In the genomic region with DNA sequence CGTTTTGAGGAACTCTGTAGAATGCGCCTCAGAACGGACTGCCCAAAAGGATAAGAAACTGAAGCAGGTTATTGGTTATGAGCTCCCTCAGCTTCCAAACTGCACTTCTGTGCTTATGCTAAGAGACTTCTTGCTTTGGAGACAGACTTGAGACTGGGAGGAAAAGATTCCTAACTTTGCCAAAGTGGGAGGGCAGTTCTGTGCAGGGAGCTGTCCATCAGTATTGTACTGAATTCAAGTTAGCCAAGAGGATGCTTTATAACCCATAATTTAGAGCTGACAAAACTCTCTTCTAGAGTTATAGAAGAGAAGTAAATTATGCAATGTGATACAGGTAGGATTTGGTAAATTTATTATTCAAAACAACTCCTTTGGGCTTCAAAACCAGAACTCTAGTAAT, we compare ENCODE assay signal across 20 cellular contexts.
DNase-seq lines count a peak whose midpoint lies in the region; ATAC-seq and TF ChIP-seq lines count a peak whose summit lies in the region.
"Had no signal": no experiment of that assay in that cellular context is flagged by ENCODE, and none has a peak within 500 bp of the region (broad histone marks: within the 10 kb centered on the region; RNA-seq: fewer than 3 reads in every experiment).

No MANE protein-coding gene starts in this region.

- no peak overlapping the region for H3K4me3 ChIP-seq in testis

- TF ChIP-seq CTCF in testis (IDR thresholded peaks at IDR 0.05), result no peak

- no peak overlapping the region for H3K4me3 Mint-ChIP-seq in activated naive CD4-positive, alpha-beta T cell treated with anti-CD3 and anti-CD28 coated beads, Interleukin-2, amount 10 ng/mL, durations not matched to agents 7 days and 5 days
- H3K4me3 Mint-ChIP-seq in effector memory CD8-positive, alpha-beta T cell, result no peak overlapping the region
- H3K4me3 Mint-ChIP-seq: natural killer cell; stimulated activated naive CD8-positive, alpha-beta T cell treated with anti-CD3 and anti-CD28 coated beads, Interleukin-15, Interleukin-2, amounts not matched to agents 100 ng/mL and 50 ng/mL, for 24 hours had no signal

- no peaks in the 10 kb centered on the region for H3K36me3 ChIP-seq in testis (ENCODE audit: low read depth, missing control alignments)

- CTCF ChIA-PET in activated naive CD4-positive, alpha-beta T cell treated with anti-CD3 and anti-CD28 coated beads, Interleukin-2, amount 10 ng/mL, durations not matched to agents 7 days and 5 days (lab: Charles Lee), result no interaction called here

- H3K9me3 ChIP-seq in testis, result no peaks in the 10 kb centered on the region

- DNase-seq in A172 (ENCODE audit: low spot score) (peak; percentile 23), M059J (ENCODE audit: low read depth) (peak; percentile 1), astrocyte of the hippocampus (ENCODE audit: low read depth, low spot score) (peak; percentile 72), iPS-NIHi7 (ENCODE audit: extremely low spot score) (peak; percentile 18), testis (no peak), H4 (ENCODE audit: low spot score) (no peak)
- no peak for DNase-seq in activated naive CD4-positive, alpha-beta T cell treated with anti-CD3 and anti-CD28 coated beads, Interleukin-2, amount 10 ng/mL, durations not matched to agents 7 days and 5 days
- no peak for DNase-seq in effector memory CD8-positive, alpha-beta T cell
- DNase-seq: activated CD4-positive, alpha-beta T cell treated with anti-CD3 and anti-CD28 coated beads, Interleukin-2, amount 50 U/mL, for 1 hour; activated CD8-positive, alpha-beta memory T cell treated with anti-CD3 and anti-CD28 coated beads, Interleukin-2, amount 50 U/mL, for 48 hours; activated gamma-delta T cell; C1 segment of cervical spinal cord; GDM1; HCEC 1CT; hippocampal formation; natural killer cell; NCI-H1694 treated with DMSO at 0.1 percent for 48 hours; NCI-H2227 treated with DMSO at 0.1 percent for 48 hours; trophoblast cell had no signal

- no peak overlapping the region for H3K27ac Mint-ChIP-seq in activated naive CD4-positive, alpha-beta T cell treated with anti-CD3 and anti-CD28 coated beads, Interleukin-2, amount 10 ng/mL, durations not matched to agents 7 days and 5 days
- no peak overlapping the region for H3K27ac Mint-ChIP-seq in effector memory CD8-positive, alpha-beta T cell
- H3K27ac Mint-ChIP-seq: natural killer cell; stimulated activated naive CD8-positive, alpha-beta T cell treated with anti-CD3 and anti-CD28 coated beads, Interleukin-15, Interleukin-2, amounts not matched to agents 100 ng/mL and 50 ng/mL, for 24 hours had no signal

- H3K9me3 Mint-ChIP-seq in activated naive CD4-positive, alpha-beta T cell treated with anti-CD3 and anti-CD28 coated beads, Interleukin-2, amount 10 ng/mL, durations not matched to agents 7 days and 5 days, result peaks cover 8% of the 10 kb centered on the region
- H3K9me3 Mint-ChIP-seq in effector memory CD8-positive, alpha-beta T cell, result peaks cover 0 to 5% of the 10 kb centered on the region in 2 donors

- H3K27ac ChIP-seq in testis, result no peak overlapping the region

- no peaks in the 10 kb centered on the region for H3K4me1 Mint-ChIP-seq in activated naive CD4-positive, alpha-beta T cell treated with anti-CD3 and anti-CD28 coated beads, Interleukin-2, amount 10 ng/mL, durations not matched to agents 7 days and 5 days
- H3K4me1 Mint-ChIP-seq in effector memory CD8-positive, alpha-beta T cell (ENCODE audit: low read depth in 2 of 2), result no peaks in the 10 kb centered on the region
- H3K4me1 Mint-ChIP-seq: natural killer cell had no signal

- no peak for TF ChIP-seq POLR2A in testis (IDR thresholded peaks at IDR 0.05)

- H3K4me1 ChIP-seq in testis, result no peaks in the 10 kb centered on the region

- no peaks in the 10 kb centered on the region for H3K27me3 ChIP-seq in testis

- intact Hi-C loops in testis (cut with DNase I; ENCODE audit: low total_unique reads), result no loop called here

- no peaks in the 10 kb centered on the region for H3K36me3 Mint-ChIP-seq in activated naive CD4-positive, alpha-beta T cell treated with anti-CD3 and anti-CD28 coated beads, Interleukin-2, amount 10 ng/mL, durations not matched to agents 7 days and 5 days
- no peaks in the 10 kb centered on the region for H3K36me3 Mint-ChIP-seq in effector memory CD8-positive, alpha-beta T cell (ENCODE audit: insufficient read depth)
- H3K36me3 Mint-ChIP-seq: natural killer cell had no signal

- H3K27me3 Mint-ChIP-seq in activated naive CD4-positive, alpha-beta T cell treated with anti-CD3 and anti-CD28 coated beads, Interleukin-2, amount 10 ng/mL, durations not matched to agents 7 days and 5 days, result no peaks in the 10 kb centered on the region
- no peaks in the 10 kb centered on the region for H3K27me3 Mint-ChIP-seq in effector memory CD8-positive, alpha-beta T cell
- H3K27me3 Mint-ChIP-seq: stimulated activated naive CD8-positive, alpha-beta T cell treated with anti-CD3 and anti-CD28 coated beads, Interleukin-15, Interleukin-2, amounts not matched to agents 100 ng/mL and 50 ng/mL, for 24 hours had no signal

- ATAC-seq in effector memory CD8-positive, alpha-beta T cell (replicated peaks), result no peak
- ATAC-seq: natural killer cell had no signal

- 65 to 72% methylated on average over 3 of the region's 3 CpGs for WGBS in testis, 2 donors

Comparison
In these comparisons a context has a peak if more than half of its experiments do, and no peak if none do; other contexts are left out.
1. DNase-seq: peak in A172 (single experiment), M059J (single experiment), astrocyte of the hippocampus (single experiment) and iPS-NIHi7 (single experiment); none in activated naive CD4-positive, alpha-beta T cell treated with anti-CD3 and anti-CD28 coated beads, Interleukin-2, amount 10 ng/mL, durations not matched to agents 7 days and 5 days (single experiment), testis (single experiment), effector memory CD8-positive, alpha-beta T cell (0 of 3) and H4 (single experiment).